29 cellular contexts compared by ENCODE assay signal in genomic region chr17:632551-632950, GRCh38.
DNase-seq lines count a peak whose midpoint lies in the region; ATAC-seq and TF ChIP-seq lines count a peak whose summit lies in the region.
"Had no signal": no experiment of that assay in that cellular context is flagged by ENCODE, and none has a peak within 500 bp of the region (broad histone marks: within the 10 kb centered on the region; RNA-seq: fewer than 3 reads in every experiment).

No MANE protein-coding gene starts in this region.

- no peak for TF ChIP-seq CTCF in right atrium auricular region (IDR thresholded peaks at IDR 0.05)
- no peak for TF ChIP-seq CTCF in heart right ventricle (IDR thresholded peaks at IDR 0.05)
- TF ChIP-seq CTCF in nephron progenitor cell (IDR thresholded peaks at IDR 0.05) = no peak
- TF ChIP-seq CTCF in ovary (IDR thresholded peaks at IDR 0.05) = no peak

- H3K27ac ChIP-seq in right atrium auricular region = no peak overlapping the region
- peak overlapping the region in 6 of 10 donors; percentile 35 to 79 (median 50) for H3K27ac ChIP-seq in heart right ventricle
- no peak overlapping the region for H3K27ac ChIP-seq in ovary
- H3K27ac ChIP-seq: 22Rv1, KMS-11, vagina had no signal

- intact Hi-C loops in Right ventricle myocardium inferior (cut with DNase I) (no loop called here), heart right ventricle (cut with DNase I) (no loop called here), ovary (cut with DNase I) (no loop called here)

- ATAC-seq in Right ventricle myocardium inferior (peak; percentile 64), heart right ventricle (peak in 6 of 8 donors; percentile 49 to 94 (median 72)), HG03097 (IDR thresholded peaks at IDR 0.05; ENCODE audit: low FRiP score, unreplicated experiment) (no peak)
- ATAC-seq: SK-N-SH treated with all-trans-retinoic acid at 6 μM for 48 hours; stimulated activated memory B cell treated with anti-CD40 and anti-IgM and Interleukin-4, amounts not matched to agents 10 μg/mL and 1 μg/mL and 100 μg/mL, for 72 hours had no signal

- H3K4me3 Mint-ChIP-seq in nephron progenitor cell = no peak overlapping the region
- H3K4me3 Mint-ChIP-seq: activated naive CD8-positive, alpha-beta T cell; CD14-positive monocyte; stimulated activated memory B cell treated with anti-CD40 and anti-IgM and Interleukin-4, amounts not matched to agents 10 μg/mL and 1 μg/mL and 100 μg/mL, for 72 hours had no signal

- H3K4me1 ChIP-seq in right atrium auricular region (peaks cover 0 to 14% of the 10 kb centered on the region in 2 donors), heart right ventricle (peaks cover 10 to 42% (median 22%) of the 10 kb centered on the region in 9 donors), ovary (ENCODE audit: insufficient read depth) (peaks cover 2% of the 10 kb centered on the region)
- H3K4me1 ChIP-seq: ascending aorta had no signal

- H3K27me3 ChIP-seq in right atrium auricular region (no peaks in the 10 kb centered on the region), heart right ventricle (no peaks in the 10 kb centered on the region), ovary (no peaks in the 10 kb centered on the region)
- H3K27me3 ChIP-seq: ascending aorta, testis, vagina had no signal

- H3K27me3 Mint-ChIP-seq in nephron progenitor cell (ENCODE audit: low read depth, poor library complexity) = no peaks in the 10 kb centered on the region
- H3K27me3 Mint-ChIP-seq: activated naive CD8-positive, alpha-beta T cell; stimulated activated memory B cell treated with anti-CD40 and anti-IgM and Interleukin-4, amounts not matched to agents 10 μg/mL and 1 μg/mL and 100 μg/mL, for 72 hours had no signal

- peaks cover 14% of the 10 kb centered on the region for H3K36me3 ChIP-seq in right atrium auricular region
- H3K36me3 ChIP-seq in heart right ventricle = peaks cover 0 to 35% (median 0%) of the 10 kb centered on the region in 9 donors
- H3K36me3 ChIP-seq in ovary = no peaks in the 10 kb centered on the region
- H3K36me3 ChIP-seq: vagina had no signal

- no peak for TF ChIP-seq POLR2A in ovary (IDR thresholded peaks at IDR 0.05)

- peaks cover 15% of the 10 kb centered on the region for H3K4me1 Mint-ChIP-seq in nephron progenitor cell
- H3K4me1 Mint-ChIP-seq: stimulated activated memory B cell treated with anti-CD40 and anti-IgM and Interleukin-4, amounts not matched to agents 10 μg/mL and 1 μg/mL and 100 μg/mL, for 72 hours had no signal

- DNase-seq in Right ventricle myocardium inferior (ENCODE audit: missing footprints) (no peak), right atrium auricular region (ENCODE audit: low spot score) (no peak), heart right ventricle (no peak), nephron progenitor cell (no peak), superior temporal gyrus (ENCODE audit: extremely low spot score) (peak; percentile 30), ovary (no peak), pons (ENCODE audit: low spot score) (no peak)
- DNase-seq: activated CD4-positive, alpha-beta T cell treated with anti-CD3 and anti-CD28 coated beads for 48 hours; activated CD8-positive, alpha-beta memory T cell treated with anti-CD3 and anti-CD28 coated beads for 24 hours; activated effector memory CD4-positive, alpha-beta T cell treated with Interleukin-2 at 50 U/mL for 16 hours; central memory CD4-positive, alpha-beta T cell; dermis blood vessel endothelial cell; DMS79 treated with DMSO at 0.1 percent for 48 hours; glutamatergic neuron; kidney glomerular epithelial cell; NCI-H1417 treated with DMSO at 0.1 percent for 48 hours; NCI-H446 treated with DMSO at 0.1 percent for 48 hours; stimulated activated CD4-positive, alpha-beta T cell treated with anti-CD3 and anti-CD28 coated beads, Interleukin-12 subunit alpha, Interleukin-12 subunit beta, amount 100 ng/mL, for 4 hours; stimulated activated CD4-positive, alpha-beta T cell treated with anti-CD3 and anti-CD28 coated beads, Interleukin-4, amount 100 ng/mL, for 24 hours; testis had no signal

- H3K27ac Mint-ChIP-seq in nephron progenitor cell = peak overlapping the region; percentile 15
- H3K27ac Mint-ChIP-seq: activated naive CD8-positive, alpha-beta T cell; stimulated activated memory B cell treated with anti-CD40 and anti-IgM and Interleukin-4, amounts not matched to agents 10 μg/mL and 1 μg/mL and 100 μg/mL, for 72 hours had no signal

- no peak for TF ChIP-seq EP300 in ovary (IDR thresholded peaks at IDR 0.05)

- H3K9me3 Mint-ChIP-seq in nephron progenitor cell = peaks cover 22% of the 10 kb centered on the region

- no peak overlapping the region for H3K4me3 ChIP-seq in right atrium auricular region
- no peak overlapping the region for H3K4me3 ChIP-seq in heart right ventricle
- H3K4me3 ChIP-seq in ovary = no peak overlapping the region
- H3K4me3 ChIP-seq: ascending aorta, testis, vagina had no signal

- peaks cover 61% of the 10 kb centered on the region for H3K36me3 Mint-ChIP-seq in nephron progenitor cell (ENCODE audit: low read depth)

- 27 to 51% methylated on average over 8 of the region's 8 CpGs for WGBS in heart right ventricle, 2 donors
- WGBS in ovary, 3 donors = 28 to 46% (median 39%) methylated on average over 8 of the region's 8 CpGs

- H3K9me3 ChIP-seq in right atrium auricular region (no peaks in the 10 kb centered on the region), heart right ventricle (no peaks in the 10 kb centered on the region), ovary (no peaks in the 10 kb centered on the region)
- H3K9me3 ChIP-seq: ascending aorta, testis, vagina had no signal

Comparison
In these comparisons a context has a peak if more than half of its experiments do, and no peak if none do; other contexts are left out.
1. H3K27ac ChIP-seq: peak in heart right ventricle (6 of 10); none in right atrium auricular region (0 of 2) and ovary (0 of 2).